ENCODE assay signal across 1 cellular context in the genomic region with DNA sequence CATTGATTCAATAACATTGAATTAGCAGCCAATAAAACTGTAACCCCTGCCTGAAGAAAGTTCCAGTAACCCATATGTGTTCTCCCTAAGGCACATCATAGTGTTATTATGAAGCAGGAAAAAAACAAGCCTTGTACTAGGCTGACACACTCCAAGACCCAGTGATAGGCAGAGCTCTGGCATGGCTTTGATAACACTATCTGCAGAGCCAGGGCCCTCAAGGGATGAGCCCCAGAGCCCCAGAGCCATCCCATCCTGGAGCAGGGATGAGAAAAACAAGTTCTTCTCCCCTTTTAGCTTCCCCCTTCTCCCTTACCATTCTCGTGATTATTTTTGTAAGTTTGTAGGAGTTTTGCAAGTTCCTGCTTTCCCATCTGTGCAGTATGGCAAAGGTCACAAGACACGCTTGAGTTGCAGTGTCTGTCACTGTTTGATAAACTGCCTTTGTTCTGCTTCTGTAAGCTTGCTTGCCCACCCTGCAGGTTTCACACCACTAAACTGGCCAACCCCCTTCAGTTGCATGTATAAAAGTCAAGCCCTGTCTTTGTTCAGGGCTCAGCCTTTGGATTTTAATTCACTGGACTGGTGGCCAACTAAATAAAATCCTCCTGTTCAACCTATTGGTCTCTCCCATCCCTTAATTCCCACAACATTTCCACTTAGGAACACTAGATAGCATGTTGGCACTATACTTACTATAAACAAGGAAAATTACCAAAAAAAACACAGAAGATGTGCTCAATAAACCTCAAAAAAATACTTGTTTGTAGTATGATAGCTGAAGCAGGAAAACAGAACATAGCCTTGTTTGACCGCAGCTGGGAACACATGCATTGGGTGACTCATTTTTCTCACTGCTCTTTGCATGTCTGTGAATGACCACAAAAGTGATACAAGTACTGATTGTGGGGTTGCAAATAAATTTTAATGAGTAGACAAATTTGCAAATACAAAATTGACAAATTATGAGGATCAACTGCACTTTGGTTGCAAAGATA.
TF ChIP-seq lines count a peak whose summit lies in the region.

No MANE protein-coding gene starts in this region.

TF ChIP-seq in GM12878, 131 proteins besides CTCF, POLR2A, EP300 and RAD21 (continued from another document and continues in another):
- TF ChIP-seq MTA3 (IDR thresholded peaks at IDR 0.05; ENCODE audit: borderline replicate concordance, low read length) (no peak), BHLHE40 (IDR thresholded peaks at IDR 0.05; ENCODE audit: borderline replicate concordance in 1 of 2, low read depth in 2 of 2, low read length in 1 of 2) (peak in 1 of 2 experiments; percentile 21; a peak in 1 of 4 replicates), ZNF384 (IDR thresholded peaks at IDR 0.05; ENCODE audit: borderline replicate concordance, low read depth, low read length) (no peak), NR2C2 (IDR thresholded peaks at IDR 0.05; ENCODE audit: borderline replicate concordance, control insufficient read depth, insufficient read length, low read depth) (no peak), STAT3 (IDR thresholded peaks at IDR 0.05; ENCODE audit: low read depth, low read length) (no peak), IKZF1 (conservative IDR thresholded peaks at IDR 0.05) (peak; percentile 46), IRF4 (IDR thresholded peaks at IDR 0.05; ENCODE audit: low read depth, low read length) (no peak), CBX3 (IDR thresholded peaks at IDR 0.05; ENCODE audit: borderline replicate concordance, low read depth) (no peak), NRF1 (conservative IDR thresholded peaks at IDR 0.05; ENCODE audit: low read depth, low read length) (no peak), RFX5 (IDR thresholded peaks at IDR 0.05; ENCODE audit: low read depth, low read length) (no peak), MEF2A (IDR thresholded peaks at IDR 0.05; ENCODE audit: insufficient read depth, low read depth, low read length) (no peak), HDAC2 (IDR thresholded peaks at IDR 0.05) (no peak), POU2F2 (IDR thresholded peaks at IDR 0.05; ENCODE audit: borderline replicate concordance, low read depth, low read length) (peak; percentile 89; the same call in 2 of the 3 replicates), EGR1 (IDR thresholded peaks at IDR 0.05; ENCODE audit: borderline replicate concordance in 1 of 2, low read depth in 2 of 2, low read length in 2 of 2) (no peak), BACH1 (IDR thresholded peaks at IDR 0.05; ENCODE audit: borderline replicate concordance) (no peak), NFIC (IDR thresholded peaks at IDR 0.05; ENCODE audit: low read depth, low read length) (peak; percentile 91), KAT2A (conservative IDR thresholded peaks at IDR 0.05; ENCODE audit: control insufficient read depth, low read depth, low read length) (no peak), RUNX3 (IDR thresholded peaks at IDR 0.05; ENCODE audit: low read length) (peak; percentile 96), BMI1 (IDR thresholded peaks at IDR 0.05; ENCODE audit: borderline replicate concordance) (no peak), ZNF24 (IDR thresholded peaks at IDR 0.05) (no peak), CBFB (IDR thresholded peaks at IDR 0.05; ENCODE audit: low read depth) (peak; percentile 87; the same call in 1 of the 2 replicates), MTA2 (IDR thresholded peaks at IDR 0.05; ENCODE audit: low read depth) (peak; percentile 70)
- TF ChIP-seq, protein P1, sequence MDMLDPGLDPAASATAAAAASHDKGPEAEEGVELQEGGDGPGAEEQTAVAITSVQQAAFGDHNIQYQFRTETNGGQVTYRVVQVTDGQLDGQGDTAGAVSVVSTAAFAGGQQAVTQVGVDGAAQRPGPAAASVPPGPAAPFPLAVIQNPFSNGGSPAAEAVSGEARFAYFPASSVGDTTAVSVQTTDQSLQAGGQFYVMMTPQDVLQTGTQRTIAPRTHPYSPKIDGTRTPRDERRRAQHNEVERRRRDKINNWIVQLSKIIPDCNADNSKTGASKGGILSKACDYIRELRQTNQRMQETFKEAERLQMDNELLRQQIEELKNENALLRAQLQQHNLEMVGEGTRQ (IDR thresholded peaks at IDR 0.05; ENCODE audit: borderline replicate concordance, low read depth, low read length): no peak
- TF ChIP-seq, protein P2, sequence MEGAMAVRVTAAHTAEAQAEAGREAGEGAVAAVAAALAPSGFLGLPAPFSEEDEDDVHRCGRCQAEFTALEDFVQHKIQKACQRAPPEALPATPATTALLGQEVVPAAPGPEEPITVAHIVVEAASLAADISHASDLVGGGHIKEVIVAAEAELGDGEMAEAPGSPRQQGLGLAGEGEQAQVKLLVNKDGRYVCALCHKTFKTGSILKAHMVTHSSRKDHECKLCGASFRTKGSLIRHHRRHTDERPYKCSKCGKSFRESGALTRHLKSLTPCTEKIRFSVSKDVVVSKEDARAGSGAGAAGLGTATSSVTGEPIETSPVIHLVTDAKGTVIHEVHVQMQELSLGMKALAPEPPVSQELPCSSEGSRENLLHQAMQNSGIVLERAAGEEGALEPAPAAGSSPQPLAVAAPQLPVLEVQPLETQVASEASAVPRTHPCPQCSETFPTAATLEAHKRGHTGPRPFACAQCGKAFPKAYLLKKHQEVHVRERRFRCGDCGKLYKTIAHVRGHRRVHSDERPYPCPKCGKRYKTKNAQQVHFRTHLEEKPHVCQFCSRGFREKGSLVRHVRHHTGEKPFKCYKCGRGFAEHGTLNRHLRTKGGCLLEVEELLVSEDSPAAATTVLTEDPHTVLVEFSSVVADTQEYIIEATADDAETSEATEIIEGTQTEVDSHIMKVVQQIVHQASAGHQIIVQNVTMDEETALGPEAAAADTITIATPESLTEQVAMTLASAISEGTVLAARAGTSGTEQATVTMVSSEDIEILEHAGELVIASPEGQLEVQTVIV (IDR thresholded peaks at IDR 0.05; ENCODE audit: borderline replicate concordance, partially characterized antibody): no peak
- TF ChIP-seq, protein P3, sequence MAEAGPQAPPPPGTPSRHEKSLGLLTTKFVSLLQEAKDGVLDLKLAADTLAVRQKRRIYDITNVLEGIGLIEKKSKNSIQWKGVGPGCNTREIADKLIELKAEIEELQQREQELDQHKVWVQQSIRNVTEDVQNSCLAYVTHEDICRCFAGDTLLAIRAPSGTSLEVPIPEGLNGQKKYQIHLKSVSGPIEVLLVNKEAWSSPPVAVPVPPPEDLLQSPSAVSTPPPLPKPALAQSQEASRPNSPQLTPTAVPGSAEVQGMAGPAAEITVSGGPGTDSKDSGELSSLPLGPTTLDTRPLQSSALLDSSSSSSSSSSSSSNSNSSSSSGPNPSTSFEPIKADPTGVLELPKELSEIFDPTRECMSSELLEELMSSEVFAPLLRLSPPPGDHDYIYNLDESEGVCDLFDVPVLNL (IDR thresholded peaks at IDR 0.05; ENCODE audit: low read depth, low read length): no peak
- TF ChIP-seq, protein P4, sequence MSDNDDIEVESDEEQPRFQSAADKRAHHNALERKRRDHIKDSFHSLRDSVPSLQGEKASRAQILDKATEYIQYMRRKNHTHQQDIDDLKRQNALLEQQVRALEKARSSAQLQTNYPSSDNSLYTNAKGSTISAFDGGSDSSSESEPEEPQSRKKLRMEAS (IDR thresholded peaks at IDR 0.05; ENCODE audit: low read depth, low read length): no peak
- TF ChIP-seq, protein P5, sequence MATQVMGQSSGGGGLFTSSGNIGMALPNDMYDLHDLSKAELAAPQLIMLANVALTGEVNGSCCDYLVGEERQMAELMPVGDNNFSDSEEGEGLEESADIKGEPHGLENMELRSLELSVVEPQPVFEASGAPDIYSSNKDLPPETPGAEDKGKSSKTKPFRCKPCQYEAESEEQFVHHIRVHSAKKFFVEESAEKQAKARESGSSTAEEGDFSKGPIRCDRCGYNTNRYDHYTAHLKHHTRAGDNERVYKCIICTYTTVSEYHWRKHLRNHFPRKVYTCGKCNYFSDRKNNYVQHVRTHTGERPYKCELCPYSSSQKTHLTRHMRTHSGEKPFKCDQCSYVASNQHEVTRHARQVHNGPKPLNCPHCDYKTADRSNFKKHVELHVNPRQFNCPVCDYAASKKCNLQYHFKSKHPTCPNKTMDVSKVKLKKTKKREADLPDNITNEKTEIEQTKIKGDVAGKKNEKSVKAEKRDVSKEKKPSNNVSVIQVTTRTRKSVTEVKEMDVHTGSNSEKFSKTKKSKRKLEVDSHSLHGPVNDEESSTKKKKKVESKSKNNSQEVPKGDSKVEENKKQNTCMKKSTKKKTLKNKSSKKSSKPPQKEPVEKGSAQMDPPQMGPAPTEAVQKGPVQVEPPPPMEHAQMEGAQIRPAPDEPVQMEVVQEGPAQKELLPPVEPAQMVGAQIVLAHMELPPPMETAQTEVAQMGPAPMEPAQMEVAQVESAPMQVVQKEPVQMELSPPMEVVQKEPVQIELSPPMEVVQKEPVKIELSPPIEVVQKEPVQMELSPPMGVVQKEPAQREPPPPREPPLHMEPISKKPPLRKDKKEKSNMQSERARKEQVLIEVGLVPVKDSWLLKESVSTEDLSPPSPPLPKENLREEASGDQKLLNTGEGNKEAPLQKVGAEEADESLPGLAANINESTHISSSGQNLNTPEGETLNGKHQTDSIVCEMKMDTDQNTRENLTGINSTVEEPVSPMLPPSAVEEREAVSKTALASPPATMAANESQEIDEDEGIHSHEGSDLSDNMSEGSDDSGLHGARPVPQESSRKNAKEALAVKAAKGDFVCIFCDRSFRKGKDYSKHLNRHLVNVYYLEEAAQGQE (IDR thresholded peaks at IDR 0.05; ENCODE audit: low read depth, low read length): no peak
- TF ChIP-seq, protein P6, sequence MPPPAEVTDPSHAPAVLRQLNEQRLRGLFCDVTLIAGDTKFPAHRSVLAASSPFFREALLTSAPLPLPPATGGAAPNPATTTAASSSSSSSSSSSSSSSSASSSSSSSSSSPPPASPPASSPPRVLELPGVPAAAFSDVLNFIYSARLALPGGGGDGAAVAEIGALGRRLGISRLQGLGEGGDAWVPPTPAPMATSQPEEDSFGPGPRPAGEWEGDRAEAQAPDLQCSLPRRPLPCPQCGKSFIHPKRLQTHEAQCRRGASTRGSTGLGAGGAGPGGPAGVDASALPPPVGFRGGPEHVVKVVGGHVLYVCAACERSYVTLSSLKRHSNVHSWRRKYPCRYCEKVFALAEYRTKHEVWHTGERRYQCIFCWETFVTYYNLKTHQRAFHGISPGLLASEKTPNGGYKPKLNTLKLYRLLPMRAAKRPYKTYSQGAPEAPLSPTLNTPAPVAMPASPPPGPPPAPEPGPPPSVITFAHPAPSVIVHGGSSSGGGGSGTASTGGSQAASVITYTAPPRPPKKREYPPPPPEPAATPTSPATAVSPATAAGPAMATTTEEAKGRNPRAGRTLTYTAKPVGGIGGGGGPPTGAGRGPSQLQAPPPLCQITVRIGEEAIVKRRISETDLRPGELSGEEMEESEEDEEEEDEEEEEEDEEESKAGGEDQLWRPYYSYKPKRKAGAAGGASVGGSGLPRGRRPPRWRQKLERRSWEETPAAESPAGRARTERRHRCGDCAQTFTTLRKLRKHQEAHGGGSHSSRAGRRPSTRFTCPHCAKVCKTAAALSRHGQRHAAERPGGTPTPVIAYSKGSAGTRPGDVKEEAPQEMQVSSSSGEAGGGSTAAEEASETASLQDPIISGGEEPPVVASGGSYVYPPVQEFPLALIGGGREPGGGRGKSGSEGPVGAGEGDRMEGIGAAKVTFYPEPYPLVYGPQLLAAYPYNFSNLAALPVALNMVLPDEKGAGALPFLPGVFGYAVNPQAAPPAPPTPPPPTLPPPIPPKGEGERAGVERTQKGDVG (CRISPR knock-in tag; IDR thresholded peaks at IDR 0.05): no peak
- TF ChIP-seq, protein P7, sequence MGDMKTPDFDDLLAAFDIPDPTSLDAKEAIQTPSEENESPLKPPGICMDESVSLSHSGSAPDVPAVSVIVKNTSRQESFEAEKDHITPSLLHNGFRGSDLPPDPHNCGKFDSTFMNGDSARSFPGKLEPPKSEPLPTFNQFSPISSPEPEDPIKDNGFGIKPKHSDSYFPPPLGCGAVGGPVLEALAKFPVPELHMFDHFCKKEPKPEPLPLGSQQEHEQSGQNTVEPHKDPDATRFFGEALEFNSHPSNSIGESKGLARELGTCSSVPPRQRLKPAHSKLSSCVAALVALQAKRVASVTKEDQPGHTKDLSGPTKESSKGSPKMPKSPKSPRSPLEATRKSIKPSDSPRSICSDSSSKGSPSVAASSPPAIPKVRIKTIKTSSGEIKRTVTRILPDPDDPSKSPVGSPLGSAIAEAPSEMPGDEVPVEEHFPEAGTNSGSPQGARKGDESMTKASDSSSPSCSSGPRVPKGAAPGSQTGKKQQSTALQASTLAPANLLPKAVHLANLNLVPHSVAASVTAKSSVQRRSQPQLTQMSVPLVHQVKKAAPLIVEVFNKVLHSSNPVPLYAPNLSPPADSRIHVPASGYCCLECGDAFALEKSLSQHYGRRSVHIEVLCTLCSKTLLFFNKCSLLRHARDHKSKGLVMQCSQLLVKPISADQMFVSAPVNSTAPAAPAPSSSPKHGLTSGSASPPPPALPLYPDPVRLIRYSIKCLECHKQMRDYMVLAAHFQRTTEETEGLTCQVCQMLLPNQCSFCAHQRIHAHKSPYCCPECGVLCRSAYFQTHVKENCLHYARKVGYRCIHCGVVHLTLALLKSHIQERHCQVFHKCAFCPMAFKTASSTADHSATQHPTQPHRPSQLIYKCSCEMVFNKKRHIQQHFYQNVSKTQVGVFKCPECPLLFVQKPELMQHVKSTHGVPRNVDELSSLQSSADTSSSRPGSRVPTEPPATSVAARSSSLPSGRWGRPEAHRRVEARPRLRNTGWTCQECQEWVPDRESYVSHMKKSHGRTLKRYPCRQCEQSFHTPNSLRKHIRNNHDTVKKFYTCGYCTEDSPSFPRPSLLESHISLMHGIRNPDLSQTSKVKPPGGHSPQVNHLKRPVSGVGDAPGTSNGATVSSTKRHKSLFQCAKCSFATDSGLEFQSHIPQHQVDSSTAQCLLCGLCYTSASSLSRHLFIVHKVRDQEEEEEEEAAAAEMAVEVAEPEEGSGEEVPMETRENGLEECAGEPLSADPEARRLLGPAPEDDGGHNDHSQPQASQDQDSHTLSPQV (IDR thresholded peaks at IDR 0.05): no peak
- TF ChIP-seq, protein P8, sequence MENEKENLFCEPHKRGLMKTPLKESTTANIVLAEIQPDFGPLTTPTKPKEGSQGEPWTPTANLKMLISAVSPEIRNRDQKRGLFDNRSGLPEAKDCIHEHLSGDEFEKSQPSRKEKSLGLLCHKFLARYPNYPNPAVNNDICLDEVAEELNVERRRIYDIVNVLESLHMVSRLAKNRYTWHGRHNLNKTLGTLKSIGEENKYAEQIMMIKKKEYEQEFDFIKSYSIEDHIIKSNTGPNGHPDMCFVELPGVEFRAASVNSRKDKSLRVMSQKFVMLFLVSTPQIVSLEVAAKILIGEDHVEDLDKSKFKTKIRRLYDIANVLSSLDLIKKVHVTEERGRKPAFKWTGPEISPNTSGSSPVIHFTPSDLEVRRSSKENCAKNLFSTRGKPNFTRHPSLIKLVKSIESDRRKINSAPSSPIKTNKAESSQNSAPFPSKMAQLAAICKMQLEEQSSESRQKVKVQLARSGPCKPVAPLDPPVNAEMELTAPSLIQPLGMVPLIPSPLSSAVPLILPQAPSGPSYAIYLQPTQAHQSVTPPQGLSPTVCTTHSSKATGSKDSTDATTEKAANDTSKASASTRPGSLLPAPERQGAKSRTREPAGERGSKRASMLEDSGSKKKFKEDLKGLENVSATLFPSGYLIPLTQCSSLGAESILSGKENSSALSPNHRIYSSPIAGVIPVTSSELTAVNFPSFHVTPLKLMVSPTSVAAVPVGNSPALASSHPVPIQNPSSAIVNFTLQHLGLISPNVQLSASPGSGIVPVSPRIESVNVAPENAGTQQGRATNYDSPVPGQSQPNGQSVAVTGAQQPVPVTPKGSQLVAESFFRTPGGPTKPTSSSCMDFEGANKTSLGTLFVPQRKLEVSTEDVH (IDR thresholded peaks at IDR 0.05; ENCODE audit: low read depth, partially characterized antibody): no peak
